ENCODE assay signal across 1 cellular context in genomic region chr11:2573240-2574042, GRCh38.
TF ChIP-seq lines count a peak whose summit lies in the region.

No MANE protein-coding gene starts in this region.

TF ChIP-seq in H1, 55 proteins besides CTCF, POLR2A, EP300 and RAD21 (continued from another document):
- TF ChIP-seq GABPA (IDR thresholded peaks at IDR 0.05; ENCODE audit: borderline replicate concordance, insufficient read depth, low read length) (no peak), RFX5 (IDR thresholded peaks at IDR 0.05; ENCODE audit: borderline replicate concordance, low read depth, low read length) (no peak), SUZ12 (IDR thresholded peaks at IDR 0.05; ENCODE audit: low read length) (no peak), MAFK (IDR thresholded peaks at IDR 0.05; ENCODE audit: low read depth, low read length) (no peak), SIN3A (conservative IDR thresholded peaks at IDR 0.05 in 1 of 2, IDR thresholded peaks at IDR 0.05 in 1 of 2; ENCODE audit: low read depth in 1 of 2, low read length in 2 of 2) (no peak), EGR1 (IDR thresholded peaks at IDR 0.05; ENCODE audit: borderline replicate concordance, low read depth, low read length) (no peak), BRCA1 (IDR thresholded peaks at IDR 0.05; ENCODE audit: low read depth, low read length) (no peak), SP1 (IDR thresholded peaks at IDR 0.05; ENCODE audit: low read depth, low read length) (no peak), HDAC2 (IDR thresholded peaks at IDR 0.05; ENCODE audit: borderline replicate concordance in 1 of 2, low read depth in 2 of 2, low read length in 2 of 2) (no peak), ATF2 (IDR thresholded peaks at IDR 0.05; ENCODE audit: low read length) (no peak), SIRT6 (IDR thresholded peaks at IDR 0.05; ENCODE audit: low read length) (no peak), CHD1 (IDR thresholded peaks at IDR 0.05; ENCODE audit: low read depth, low read length) (no peak), PHF8 (conservative IDR thresholded peaks at IDR 0.05; ENCODE audit: low read depth, low read length) (no peak), ASH2L (IDR thresholded peaks at IDR 0.05; ENCODE audit: low read length) (no peak), CHD2 (IDR thresholded peaks at IDR 0.05; ENCODE audit: low read length) (no peak), CREB1 (IDR thresholded peaks at IDR 0.05) (no peak)
TF ChIP-seq in H1: peak in this region for 0.
